ENCODE assay signal across 8 cellular contexts in genomic region chr14:65100905-65101541, GRCh38. TPM values are rescaled to one million over a fixed set of nuclear protein-coding genes. Genes with fewer than 3 reads are reported as not detected.
DNase-seq lines count a peak whose midpoint lies in the region; ATAC-seq and TF ChIP-seq lines count a peak whose summit lies in the region.

No MANE protein-coding gene starts in this region.

- H3K27me3 Mint-ChIP-seq in naive thymus-derived CD8-positive, alpha-beta T cell = peaks cover 0 to 1% (median 0%) of the 10 kb centered on the region in 5 donors

- no peak for TF ChIP-seq CTCF in coronary artery (IDR thresholded peaks at IDR 0.05)

- no peak for ATAC-seq in naive thymus-derived CD8-positive, alpha-beta T cell
- no peak for ATAC-seq in left lobe of liver

- no peaks in the 10 kb centered on the region for H3K9me3 Mint-ChIP-seq in naive thymus-derived CD8-positive, alpha-beta T cell

- peaks cover 26 to 41% (median 33%) of the 10 kb centered on the region in 11 experiments for H3K36me3 ChIP-seq in BLaER1 treated with 17β-estradiol and CSF1 and Interleukin-3, amounts not matched to agents 10 nM and 100 nM

- H3K4me3 ChIP-seq in BLaER1 treated with 17β-estradiol and CSF1 and Interleukin-3, amounts not matched to agents 10 nM and 100 nM = peak overlapping the region; percentile 93 to 100 (median 99)
- H3K4me3 ChIP-seq in coronary artery = peak overlapping the region; percentile 71

- H3K4me3 Mint-ChIP-seq in naive thymus-derived CD8-positive, alpha-beta T cell = peak overlapping the region; percentile 77 to 97 (median 90)

- H3K9me3 ChIP-seq in BLaER1 treated with 17β-estradiol and CSF1 and Interleukin-3, amounts not matched to agents 10 nM and 100 nM (replicated peaks in 1 of 11) = no peaks in the 10 kb centered on the region

- POLR2A ChIA-PET in naive thymus-derived CD8-positive, alpha-beta T cell (lab: Charles Lee) = no interaction called here

- H4K20me1 ChIP-seq in BLaER1 treated with 17β-estradiol and CSF1 and Interleukin-3, amounts not matched to agents 10 nM and 100 nM = peaks cover 16 to 54% (median 31%) of the 10 kb centered on the region in 11 experiments; a peak in 18 of 22 replicates

- peak overlapping the region; percentile 93 to 98 (median 96) for H3K9ac ChIP-seq in BLaER1 treated with 17β-estradiol and CSF1 and Interleukin-3, amounts not matched to agents 10 nM and 100 nM

- H3K4me2 ChIP-seq in BLaER1 treated with 17β-estradiol and CSF1 and Interleukin-3, amounts not matched to agents 10 nM and 100 nM = peak overlapping the region; percentile 78 to 93 (median 86)

- H3K27me3 ChIP-seq in BLaER1 treated with 17β-estradiol and CSF1 and Interleukin-3, amounts not matched to agents 10 nM and 100 nM = no peaks in the 10 kb centered on the region

- peak; percentile 45 for DNase-seq in MV-4-11 (lab: John Stamatoyannopoulos, UW)
- no peak for DNase-seq in coronary artery (ENCODE audit: low spot score)
- DNase-seq in naive thymus-derived CD8-positive, alpha-beta T cell = peak in 3 of 10 donors; percentile 16 to 30 (median 23)
- DNase-seq in left lobe of liver (ENCODE audit: low spot score) = no peak
- no peak for DNase-seq in ecto neural progenitor cell (ENCODE audit: low spot score)
- DNase-seq in dedifferentiated amniotic fluid mesenchymal stem cell (ENCODE audit: extremely low spot score) = no peak
- no peak for DNase-seq in HUDEP-2 (lab: John Stamatoyannopoulos, UW; ENCODE audit: unreplicated experiment in 76 of 76)

- peak overlapping the region; percentile 76 to 98 (median 96) for H3K27ac Mint-ChIP-seq in naive thymus-derived CD8-positive, alpha-beta T cell

- H3K4me1 ChIP-seq in BLaER1 treated with 17β-estradiol and CSF1 and Interleukin-3, amounts not matched to agents 10 nM and 100 nM = peaks cover 54 to 81% (median 64%) of the 10 kb centered on the region in 10 experiments

- peaks cover 0 to 32% (median 7%) of the 10 kb centered on the region in 3 donors for H3K36me3 Mint-ChIP-seq in naive thymus-derived CD8-positive, alpha-beta T cell

- H3K27ac ChIP-seq in BLaER1 treated with 17β-estradiol and CSF1 and Interleukin-3, amounts not matched to agents 10 nM and 100 nM = peak overlapping the region; percentile 37 to 97 (median 92); a peak in 19 of 22 replicates
- H3K27ac ChIP-seq in coronary artery = peak overlapping the region in 1 of 2 donors; percentile 85

- peaks cover 20 to 55% (median 47%) of the 10 kb centered on the region in 4 donors for H3K4me1 Mint-ChIP-seq in naive thymus-derived CD8-positive, alpha-beta T cell

RNA-seq across cellular contexts. Expression of gene MAX, which starts 1.3 kb away (rescaled TPM):
- 100 to 1,000 TPM; 200 to 216 TPM for total RNA-seq in naive thymus-derived CD8-positive, alpha-beta T cell
- polyA plus RNA-seq in naive thymus-derived CD8-positive, alpha-beta T cell = 100 to 1,000 TPM; 121 to 140 (median 131) TPM
- 32.3 TPM for total RNA-seq in left lobe of liver
